In genomic region chr15:85840079-85840801, GRCh38 we compare ENCODE assay signal across 8 cellular contexts. TPM values are rescaled to one million over a fixed set of nuclear protein-coding genes. Genes with fewer than 3 reads are reported as not detected.
DNase-seq lines count a peak whose midpoint lies in the region; ATAC-seq, FAIRE-seq and TF ChIP-seq lines count a peak whose summit lies in the region.

No MANE protein-coding gene starts in this region.

- FAIRE-seq in RCC 7860 (lab: Jason Lieb, UNC): no peak

- peak; percentile 87 to 94 (median 91) for TF ChIP-seq CTCF in nephron (IDR thresholded peaks at IDR 0.05; ENCODE audit: unreplicated experiment in 3 of 3)

- H3K4me3 Mint-ChIP-seq in nephron: peak overlapping the region; percentile 68 to 76 (median 71)

- no peaks in the 10 kb centered on the region for H3K9me3 Mint-ChIP-seq in nephron

- H3K4me1 Mint-ChIP-seq in nephron: no peaks in the 10 kb centered on the region

- peak; percentile 94 for ATAC-seq in GM21717 (IDR thresholded peaks at IDR 0.05; ENCODE audit: unreplicated experiment)
- ATAC-seq in stimulated activated naive CD8-positive, alpha-beta T cell treated with anti-CD3 and anti-CD28 coated beads, Interleukin-15, Interleukin-2, amounts not matched to agents 100 U/mL and 50 U/mL, for 24 hours: peak; percentile 98

- no peaks in the 10 kb centered on the region for H3K36me3 Mint-ChIP-seq in nephron (ENCODE audit: low read depth)

- H3K4me3 ChIP-seq in Jurkat, Clone E6-1 (ENCODE audit: low read length): peak overlapping the region; percentile 44

- peak overlapping the region in 1 of 3 experiments; percentile 34 for H3K27ac Mint-ChIP-seq in nephron

- DNase-seq in DMS79 (lab: John Stamatoyannopoulos, UW) (peak; percentile 19), RCC 7860 (ENCODE audit: low spot score) (peak; percentile 59), fibroblast of peridontal ligament (ENCODE audit: extremely low read depth) (peak; percentile 45)
- peak; percentile 49 for DNase-seq in Jurkat, Clone E6-1 (ENCODE audit: low read depth, low spot score)
- peak; percentile 66 to 72 for DNase-seq in activated T-helper 1 cell treated with anti-CD3 and anti-CD28 coated beads, Interleukin-2, amount 50 U/mL, for 16 hours (ENCODE audit: low read depth in 1 of 2, low spot score in 1 of 2)
- peak; percentile 89 for DNase-seq in stimulated activated naive CD8-positive, alpha-beta T cell treated with anti-CD3 and anti-CD28 coated beads, Interleukin-15, Interleukin-2, amounts not matched to agents 100 U/mL and 50 U/mL, for 24 hours

- peaks cover 19% of the 10 kb centered on the region for H3K27me3 Mint-ChIP-seq in nephron (ENCODE audit: low read depth)

RNA-seq across cellular contexts. Expression of gene KLHL25, which starts 45.5 kb away (rescaled TPM):
- 6.0 TPM for polyA plus RNA-seq in Jurkat, Clone E6-1 (2012; ENCODE audit: insufficient read depth, insufficient read length)

Comparison
In these comparisons a context has a peak if more than half of its experiments do, and no peak if none do; other contexts are left out.
1. Peak in every context shown above with its lines: DNase-seq, ATAC-seq and H3K4me3 ChIP-seq.
2. DNase-seq: peak in every context shown above with its lines; median percentile 89 in stimulated activated naive CD8-positive, alpha-beta T cell treated with anti-CD3 and anti-CD28 coated beads, Interleukin-15, Interleukin-2, amounts not matched to agents 100 U/mL and 50 U/mL, for 24 hours; 69 in activated T-helper 1 cell treated with anti-CD3 and anti-CD28 coated beads, Interleukin-2, amount 50 U/mL, for 16 hours; 59 in RCC 7860; 49 in Jurkat, Clone E6-1; 45 in fibroblast of peridontal ligament; 19 in DMS79.